In the genomic region with DNA sequence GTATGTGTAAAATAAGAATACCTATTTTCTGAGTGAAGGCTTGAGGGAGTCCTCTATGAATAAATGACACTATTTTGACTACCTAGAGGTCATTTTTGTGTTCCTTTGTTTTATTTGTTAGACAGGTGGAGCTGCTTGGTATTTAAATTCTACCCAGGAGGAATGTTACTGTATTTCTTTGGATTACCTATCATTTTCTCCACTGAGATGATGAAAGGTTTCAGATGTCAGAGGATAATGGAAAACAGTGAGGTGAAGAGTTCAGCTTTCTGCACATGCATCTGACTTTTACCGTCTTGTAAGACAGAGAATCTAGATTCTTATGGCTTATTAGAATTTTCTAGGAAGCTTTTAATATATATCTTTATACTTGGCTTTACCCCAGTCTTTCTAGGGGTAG, we compare ENCODE assay signal across 23 cellular contexts.
DNase-seq lines count a peak whose midpoint lies in the region; TF ChIP-seq lines count a peak whose summit lies in the region.
"Had no signal": no experiment of that assay in that cellular context is flagged by ENCODE, and none has a peak within 500 bp of the region (broad histone marks: within the 10 kb centered on the region; RNA-seq: fewer than 3 reads in every experiment).

No MANE protein-coding gene starts in this region.

- H3K4me3 Mint-ChIP-seq in chondrocyte (ENCODE audit: unreplicated experiment), result no peak overlapping the region
- H3K4me3 Mint-ChIP-seq: CD14-positive monocyte; CD4-positive, alpha-beta T cell; CD8-positive, alpha-beta memory T cell; H9 had no signal

- H3K36me3 Mint-ChIP-seq in chondrocyte (ENCODE audit: low read depth), result no peaks in the 10 kb centered on the region
- H3K36me3 Mint-ChIP-seq: CD14-positive monocyte; CD8-positive, alpha-beta memory T cell had no signal

- no peaks in the 10 kb centered on the region for H3F3A ChIP-seq in neural cell (ENCODE audit: insufficient read depth, low read length, poor library complexity, severe bottlenecking)
- no peaks in the 10 kb centered on the region for H3F3A ChIP-seq in PC-9 (ENCODE audit: insufficient read depth, low read depth)

- H3K9me2 ChIP-seq in neural cell (ENCODE audit: insufficient read depth, low read length), result no peaks in the 10 kb centered on the region
- H3K9me2 ChIP-seq in PC-9 (ENCODE audit: insufficient read depth), result no peaks in the 10 kb centered on the region

- POLR2A ChIA-PET in PC-9 (lab: Charles Lee; ENCODE audit: unreplicated experiment), result no interaction called here

- H3K4me1 Mint-ChIP-seq in chondrocyte (ENCODE audit: low read depth), result no peaks in the 10 kb centered on the region
- H3K4me1 Mint-ChIP-seq: CD14-positive monocyte; CD8-positive, alpha-beta memory T cell had no signal

- CTCF ChIA-PET in PC-9 (lab: Charles Lee), result no interaction called here

- H3K4me1 ChIP-seq in PC-9 (replicated peaks; ENCODE audit: insufficient read depth), result no peaks in the 10 kb centered on the region
- H3K4me1 ChIP-seq: A549; BE2C; BLaER1 treated with 17β-estradiol and CSF1 and Interleukin-3, amounts not matched to agents 10 nM and 100 nM had no signal

- DNase-seq in NCI-H2171 treated with DMSO at 0.1 percent for 48 hours (lab: John Stamatoyannopoulos, UW), result peak; percentile 59
- no peak for DNase-seq in NCI-H2171 (lab: John Stamatoyannopoulos, UW)
- DNase-seq in NCI-H2227 treated with DMSO at 0.1 percent for 48 hours (lab: John Stamatoyannopoulos, UW), result peak; percentile 59
- no peak for DNase-seq in NCI-H524 treated with DMSO at 0.1 percent for 48 hours (lab: John Stamatoyannopoulos, UW)
- DNase-seq in chondrocyte (ENCODE audit: low spot score), result no peak
- no peak for DNase-seq in PC-9
- DNase-seq: 8988T; ACHN; AML-193; BE2C; CD4-positive, alpha-beta T cell; CD8-positive, alpha-beta memory T cell; DMS 273 treated with DMSO at 0.1 percent for 48 hours; DMS79; EL; GDM1; GM23248; H9 had no signal

- H3K36me3 ChIP-seq in neural cell (ENCODE audit: insufficient read depth, low read length) (no peaks in the 10 kb centered on the region), PC-9 (ENCODE audit: low read depth) (no peaks in the 10 kb centered on the region)
- H3K36me3 ChIP-seq: BE2C; BLaER1 treated with 17β-estradiol and CSF1 and Interleukin-3, amounts not matched to agents 10 nM and 100 nM had no signal

- H3K9ac ChIP-seq in neural cell (ENCODE audit: low read length), result no peak overlapping the region
- H3K9ac ChIP-seq: BLaER1 treated with 17β-estradiol and CSF1 and Interleukin-3, amounts not matched to agents 10 nM and 100 nM; GM23248 had no signal

- no peak overlapping the region for H3K27ac Mint-ChIP-seq in chondrocyte (ENCODE audit: unreplicated experiment)
- H3K27ac Mint-ChIP-seq: CD14-positive monocyte; CD4-positive, alpha-beta T cell; CD8-positive, alpha-beta memory T cell had no signal

- no peaks in the 10 kb centered on the region for H3K9me3 Mint-ChIP-seq in chondrocyte (ENCODE audit: low read depth)
- H3K9me3 Mint-ChIP-seq: H9 had no signal

- TF ChIP-seq CTCF in neural cell (IDR thresholded peaks at IDR 0.05; ENCODE audit: poor library complexity, severe bottlenecking), result no peak
- no peak for TF ChIP-seq CTCF in chondrocyte (IDR thresholded peaks at IDR 0.05)
- no peak for TF ChIP-seq CTCF in PC-9 (conservative IDR thresholded peaks at IDR 0.05)

- peak overlapping the region; percentile 63 for H3K27ac ChIP-seq in neural cell (ENCODE audit: low read length)
- H3K27ac ChIP-seq in PC-9, result no peak overlapping the region
- H3K27ac ChIP-seq: A549; BLaER1 treated with 17β-estradiol and CSF1 and Interleukin-3, amounts not matched to agents 10 nM and 100 nM; GM23248 had no signal

- H3K4me3 ChIP-seq in neural cell (ENCODE audit: low read length) (no peak overlapping the region), PC-9 (no peak overlapping the region)
- H3K4me3 ChIP-seq: A549; BLaER1 treated with 17β-estradiol and CSF1 and Interleukin-3, amounts not matched to agents 10 nM and 100 nM; GM12878; GM23248 had no signal

- TF ChIP-seq RAD21 in neural cell (conservative IDR thresholded peaks at IDR 0.05), result peak; percentile 41

- BruUV-seq in PC-9 (replicated peaks; lab: Mats Ljungman, UMichigan), result no TSS peak

- H3K4me2 ChIP-seq in neural cell (ENCODE audit: low read length) (peak overlapping the region; percentile 58), PC-9 (no peak overlapping the region)
- H3K4me2 ChIP-seq: A549; BLaER1 treated with 17β-estradiol and CSF1 and Interleukin-3, amounts not matched to agents 10 nM and 100 nM had no signal

- TF ChIP-seq EP300 in neural cell (conservative IDR thresholded peaks at IDR 0.05; ENCODE audit: poor library complexity, severe bottlenecking), result peak; percentile 93

- H3K79me2 ChIP-seq in neural cell (replicated peaks; ENCODE audit: insufficient read depth, low read length) (no peaks in the 10 kb centered on the region), PC-9 (ENCODE audit: low read depth) (no peaks in the 10 kb centered on the region)

- H3K9me3 ChIP-seq in neural cell (ENCODE audit: low read length), result no peaks in the 10 kb centered on the region
- H3K9me3 ChIP-seq in PC-9 (ENCODE audit: insufficient read depth, low read depth), result no peaks in the 10 kb centered on the region
- H3K9me3 ChIP-seq: A549; BE2C; BLaER1 treated with 17β-estradiol and CSF1 and Interleukin-3, amounts not matched to agents 10 nM and 100 nM had no signal

- intact Hi-C loops in PC-9 (cut with micrococcal nuclease; ENCODE audit: unreplicated experiment), result no loop called here

- H3K27me3 ChIP-seq in neural cell (ENCODE audit: insufficient read depth, low read depth, low read length) (no peaks in the 10 kb centered on the region), PC-9 (ENCODE audit: insufficient read depth, low read depth) (no peaks in the 10 kb centered on the region)
- H3K27me3 ChIP-seq: BE2C; BLaER1 treated with 17β-estradiol and CSF1 and Interleukin-3, amounts not matched to agents 10 nM and 100 nM had no signal

- no peaks in the 10 kb centered on the region for H4K20me1 ChIP-seq in neural cell (ENCODE audit: insufficient read depth)
- no peaks in the 10 kb centered on the region for H4K20me1 ChIP-seq in PC-9 (ENCODE audit: insufficient read depth)
- H4K20me1 ChIP-seq: BLaER1 treated with 17β-estradiol and CSF1 and Interleukin-3, amounts not matched to agents 10 nM and 100 nM had no signal

- H3K27me3 Mint-ChIP-seq in chondrocyte (ENCODE audit: low read depth), result peaks cover 10% of the 10 kb centered on the region
- H3K27me3 Mint-ChIP-seq: CD4-positive, alpha-beta T cell; CD8-positive, alpha-beta memory T cell had no signal

- H2AFZ ChIP-seq in neural cell (ENCODE audit: low read depth, low read length), result no peak overlapping the region
- no peak overlapping the region for H2AFZ ChIP-seq in PC-9
- H2AFZ ChIP-seq: GM23248 had no signal

TF ChIP-seq in neural cell, 6 proteins besides CTCF, POLR2A, EP300 and RAD21:
- TF ChIP-seq TAF1 (IDR thresholded peaks at IDR 0.05; ENCODE audit: low read depth) (no peak), POLR2AphosphoS5 (IDR thresholded peaks at IDR 0.05) (peak; percentile 95), SMC3 (conservative IDR thresholded peaks at IDR 0.05; ENCODE audit: poor library complexity) (peak; percentile 45)
- TF ChIP-seq, protein P1, sequence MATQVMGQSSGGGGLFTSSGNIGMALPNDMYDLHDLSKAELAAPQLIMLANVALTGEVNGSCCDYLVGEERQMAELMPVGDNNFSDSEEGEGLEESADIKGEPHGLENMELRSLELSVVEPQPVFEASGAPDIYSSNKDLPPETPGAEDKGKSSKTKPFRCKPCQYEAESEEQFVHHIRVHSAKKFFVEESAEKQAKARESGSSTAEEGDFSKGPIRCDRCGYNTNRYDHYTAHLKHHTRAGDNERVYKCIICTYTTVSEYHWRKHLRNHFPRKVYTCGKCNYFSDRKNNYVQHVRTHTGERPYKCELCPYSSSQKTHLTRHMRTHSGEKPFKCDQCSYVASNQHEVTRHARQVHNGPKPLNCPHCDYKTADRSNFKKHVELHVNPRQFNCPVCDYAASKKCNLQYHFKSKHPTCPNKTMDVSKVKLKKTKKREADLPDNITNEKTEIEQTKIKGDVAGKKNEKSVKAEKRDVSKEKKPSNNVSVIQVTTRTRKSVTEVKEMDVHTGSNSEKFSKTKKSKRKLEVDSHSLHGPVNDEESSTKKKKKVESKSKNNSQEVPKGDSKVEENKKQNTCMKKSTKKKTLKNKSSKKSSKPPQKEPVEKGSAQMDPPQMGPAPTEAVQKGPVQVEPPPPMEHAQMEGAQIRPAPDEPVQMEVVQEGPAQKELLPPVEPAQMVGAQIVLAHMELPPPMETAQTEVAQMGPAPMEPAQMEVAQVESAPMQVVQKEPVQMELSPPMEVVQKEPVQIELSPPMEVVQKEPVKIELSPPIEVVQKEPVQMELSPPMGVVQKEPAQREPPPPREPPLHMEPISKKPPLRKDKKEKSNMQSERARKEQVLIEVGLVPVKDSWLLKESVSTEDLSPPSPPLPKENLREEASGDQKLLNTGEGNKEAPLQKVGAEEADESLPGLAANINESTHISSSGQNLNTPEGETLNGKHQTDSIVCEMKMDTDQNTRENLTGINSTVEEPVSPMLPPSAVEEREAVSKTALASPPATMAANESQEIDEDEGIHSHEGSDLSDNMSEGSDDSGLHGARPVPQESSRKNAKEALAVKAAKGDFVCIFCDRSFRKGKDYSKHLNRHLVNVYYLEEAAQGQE (IDR thresholded peaks at IDR 0.05; ENCODE audit: borderline replicate concordance), result peak; percentile 51
TF ChIP-seq in neural cell: peak in this region for 3.

Comparison
In these comparisons a context has a peak if more than half of its experiments do, and no peak if none do; other contexts are left out.
1. DNase-seq: peak in NCI-H2171 treated with DMSO at 0.1 percent for 48 hours (single experiment) and NCI-H2227 treated with DMSO at 0.1 percent for 48 hours (single experiment); none in NCI-H2171 (single experiment), NCI-H524 treated with DMSO at 0.1 percent for 48 hours (single experiment), chondrocyte (single experiment) and PC-9 (0 of 2).